8 cellular contexts compared by ENCODE assay signal in the genomic region with DNA sequence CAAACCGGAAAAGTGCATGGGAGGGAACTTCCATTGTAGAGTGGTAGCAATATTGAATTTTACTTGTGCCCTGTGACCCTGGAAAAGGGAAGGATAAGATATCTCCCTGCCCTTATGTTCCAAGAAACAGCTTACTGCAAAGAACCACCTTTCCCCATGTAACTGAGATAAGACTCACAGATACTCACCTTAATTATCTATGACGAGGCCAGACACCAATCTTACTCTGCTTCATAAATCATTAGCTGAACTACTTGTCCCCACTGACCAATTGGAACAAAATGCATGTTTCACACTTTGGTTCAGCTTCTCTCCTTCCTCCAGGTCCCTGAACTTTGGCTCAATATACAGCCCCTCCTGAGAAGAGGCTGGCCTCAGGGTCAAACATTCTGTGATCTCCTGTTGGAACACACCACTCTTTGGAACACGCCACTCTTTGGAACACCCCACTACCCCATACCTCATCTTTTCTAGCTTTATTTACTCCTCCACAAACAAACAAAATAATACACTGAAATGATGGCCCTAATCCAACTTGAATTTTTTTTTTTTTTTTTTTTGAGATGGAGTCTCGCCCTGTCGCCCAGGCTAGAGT. TPM values are rescaled to one million over a fixed set of nuclear protein-coding genes. Genes with fewer than 3 reads are reported as not detected.
"Had no signal": no experiment of that assay in that cellular context is flagged by ENCODE, and none has a peak within 500 bp of the region (broad histone marks: within the 10 kb centered on the region; RNA-seq: fewer than 3 reads in every experiment).

No MANE protein-coding gene starts in this region.

- H3K36me3 ChIP-seq: HAP-1 had no signal

- H3K36me3 Mint-ChIP-seq: IgD-negative memory B cell had no signal

- DNase-seq: HFFc6 had no signal

- H3K9me3 Mint-ChIP-seq: GM23338, HFFc6, IgD-negative memory B cell had no signal

- H3K9me3 ChIP-seq: HAP-1 had no signal

- FAIRE-seq: H1, H54, HepG2 had no signal

- H3K27ac Mint-ChIP-seq: HFFc6 had no signal

- H3K4me3 ChIP-seq: GM23338, HAP-1 had no signal

- H3K4me3 Mint-ChIP-seq: GM23338, HFFc6 had no signal

RNA-seq across cellular contexts. Expression of gene TOPAZ1, which starts 6.9 kb away (rescaled TPM):
- total RNA-seq: GM23338, H1, HepG2, HFFc6, HT1080 had no signal
